ENCODE assay signal across 1 cellular context in the genomic region with DNA sequence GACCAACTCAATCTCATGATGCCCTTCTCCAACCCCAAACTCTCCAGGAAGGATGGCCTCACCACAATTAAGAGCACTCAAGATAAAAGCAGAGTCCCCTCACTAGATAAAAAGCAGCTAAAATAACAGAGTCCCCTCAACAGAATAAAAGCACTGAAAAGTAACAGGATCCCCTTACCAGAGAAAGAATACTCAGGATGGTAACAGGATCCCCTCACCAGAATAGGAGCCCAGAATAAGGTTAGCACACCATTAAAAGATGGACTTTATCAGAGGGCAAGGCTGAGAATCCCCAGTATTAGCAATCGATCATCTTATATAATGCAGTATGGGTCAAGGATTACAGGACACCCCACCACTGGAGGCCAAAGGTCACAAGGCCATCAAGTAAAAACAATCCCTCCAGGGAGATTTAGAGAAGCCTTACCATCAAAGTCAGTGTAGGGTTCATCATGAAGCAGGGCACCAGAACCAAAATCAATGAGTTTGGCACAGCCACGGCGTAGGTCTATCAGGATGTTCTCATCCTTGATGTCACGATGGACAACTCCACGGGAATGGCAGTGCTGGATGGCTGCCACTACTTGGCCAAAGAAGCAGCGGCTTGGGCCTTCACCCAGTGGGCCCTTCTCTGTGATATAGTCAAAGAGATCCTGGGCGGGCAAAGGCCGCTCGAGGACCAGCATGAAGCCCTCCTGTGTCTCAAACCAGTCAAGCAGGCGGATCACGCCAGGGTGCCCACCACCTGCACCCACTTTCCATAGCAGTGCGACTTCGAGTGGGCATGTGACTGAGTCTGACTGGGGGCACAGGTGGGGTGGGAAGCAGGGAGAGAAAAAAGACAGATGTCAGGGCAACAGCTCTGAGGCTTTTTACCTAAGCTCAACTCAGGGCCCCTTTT.
TF ChIP-seq lines count a peak whose summit lies in the region.

No MANE protein-coding gene starts in this region.

TF ChIP-seq in GM23338, 12 proteins besides CTCF, POLR2A, EP300 and RAD21:
- TF ChIP-seq POLR2AphosphoS5 (IDR thresholded peaks at IDR 0.05; ENCODE audit: low read depth) (peak; percentile 33; the same call in 1 of the 2 replicates), CREB1 (CRISPR knock-in tag; IDR thresholded peaks at IDR 0.05; ENCODE audit: low read depth) (no peak)
